ENCODE assay signal across 8 cellular contexts in the genomic region with DNA sequence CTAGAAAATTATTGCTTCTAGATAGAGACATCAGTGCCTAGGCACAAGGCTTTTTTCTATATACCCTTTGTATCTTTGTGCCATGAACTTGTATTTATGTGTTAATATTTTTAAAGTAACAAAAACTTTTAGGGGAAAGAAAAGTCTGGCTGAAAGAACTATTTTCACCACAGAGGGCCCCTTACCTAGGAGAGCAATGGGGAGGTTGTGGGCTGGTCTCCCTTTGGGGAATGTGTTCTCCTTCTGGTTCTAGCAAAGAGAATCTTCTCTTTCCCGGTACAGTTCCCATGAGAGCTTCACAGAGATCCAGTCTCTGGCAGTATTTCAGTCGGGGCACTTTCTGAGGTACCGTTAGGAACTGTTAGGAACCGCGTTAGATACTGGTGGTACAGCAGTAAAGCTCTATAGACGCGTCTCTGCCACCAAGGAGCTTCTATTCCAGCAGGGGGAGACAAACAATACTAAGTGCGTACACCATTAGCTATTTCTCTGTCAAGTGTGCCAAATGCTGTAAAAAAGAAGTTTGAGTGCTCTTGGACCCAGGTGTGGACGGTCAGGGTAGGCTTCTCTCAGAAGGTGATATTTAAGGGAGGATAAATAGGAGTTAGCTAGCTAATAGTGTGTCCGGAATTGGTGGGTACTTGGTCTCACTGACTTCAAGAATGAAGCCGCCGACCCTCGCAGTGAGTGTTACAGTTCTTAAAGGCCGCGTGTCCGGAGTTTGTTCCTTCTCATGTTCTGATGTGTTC. TPM values are rescaled to one million over a fixed set of nuclear protein-coding genes. Genes with fewer than 3 reads are reported as not detected.
DNase-seq lines count a peak whose midpoint lies in the region; ATAC-seq, FAIRE-seq and TF ChIP-seq lines count a peak whose summit lies in the region.
"Had no signal": no experiment of that assay in that cellular context is flagged by ENCODE, and none has a peak within 500 bp of the region (broad histone marks: within the 10 kb centered on the region; RNA-seq: fewer than 3 reads in every experiment).

No MANE protein-coding gene starts in this region.

- H3K9ac ChIP-seq in KMS-11: no peak overlapping the region
- H3K9ac ChIP-seq in astrocyte (ENCODE audit: low read length): no peak overlapping the region

- no peaks in the 10 kb centered on the region for H3K4me1 ChIP-seq in KMS-11 (ENCODE audit: low read depth, poor library complexity, severe bottlenecking)
- no peaks in the 10 kb centered on the region for H3K4me1 ChIP-seq in SJCRH30
- H3K4me1 ChIP-seq in astrocyte (ENCODE audit: insufficient read depth, low read length): no peaks in the 10 kb centered on the region
- no peaks in the 10 kb centered on the region for H3K4me1 ChIP-seq in sigmoid colon

- no peaks in the 10 kb centered on the region for H4K20me1 ChIP-seq in KMS-11 (ENCODE audit: insufficient read depth)
- no peaks in the 10 kb centered on the region for H4K20me1 ChIP-seq in astrocyte (ENCODE audit: insufficient read depth, low read length)

- H3K79me2 ChIP-seq in KMS-11 (ENCODE audit: insufficient read depth, low read depth) (no peaks in the 10 kb centered on the region), astrocyte (ENCODE audit: insufficient read depth, low read length) (no peaks in the 10 kb centered on the region)

- WGBS in sigmoid colon, 2 donors: 44 to 48% methylated on average over 16 of the region's 16 CpGs

- H3K27me3 ChIP-seq in KMS-11 (ENCODE audit: insufficient read depth, low read depth) (no peaks in the 10 kb centered on the region), SJCRH30 (peaks cover 6% of the 10 kb centered on the region; the same call in 1 of the 2 replicates), astrocyte (ENCODE audit: insufficient read depth, low read length) (peaks cover 10% of the 10 kb centered on the region), sigmoid colon (peaks cover 0 to 7% (median 0%) of the 10 kb centered on the region in 3 donors)

- ATAC-seq in GM21367 (IDR thresholded peaks at IDR 0.05; ENCODE audit: unreplicated experiment): no peak

- POLR2A ChIA-PET in GM10248 (lab: Yijun Ruan, JAX): interaction anchor here (1.3 kb wide), 1 partner anchor 43 kb away, joined by 4 read pairs; no protein-coding TSS in a partner anchor

- TF ChIP-seq POLR2A in sigmoid colon (IDR thresholded peaks at IDR 0.05): no peak

- H3K36me3 ChIP-seq in KMS-11 (ENCODE audit: insufficient read depth) (no peaks in the 10 kb centered on the region), SJCRH30 (no peaks in the 10 kb centered on the region), astrocyte (ENCODE audit: insufficient read depth, low read length) (no peaks in the 10 kb centered on the region), sigmoid colon (no peaks in the 10 kb centered on the region)

- peak; percentile 77 for FAIRE-seq in astrocyte (lab: Jason Lieb, UNC)

- H3K36me3 Mint-ChIP-seq in astrocyte (ENCODE audit: low read depth, unreplicated experiment): no peaks in the 10 kb centered on the region

- intact Hi-C loops in sigmoid colon (cut with DNase I): loop anchor here (10.0 kb wide), 1 partner anchor 59 kb away; no protein-coding TSS in a partner anchor

- no peaks in the 10 kb centered on the region for H3K9me3 ChIP-seq in SJCRH30 (replicated peaks)
- no peaks in the 10 kb centered on the region for H3K9me3 ChIP-seq in astrocyte (ENCODE audit: insufficient read depth, low read depth, low read length)
- H3K9me3 ChIP-seq in sigmoid colon: no peaks in the 10 kb centered on the region

- CTCF ChIA-PET in GM10248 (lab: Yijun Ruan, JAX): interaction anchor here (0.6 to 10.9 kb wide), 44 partner anchors 8 to 602 kb away, joined by 3 to 326 read pairs (median 5); a partner anchor contains a TSS

- H3K4me2 ChIP-seq in KMS-11: no peak overlapping the region
- H3K4me2 ChIP-seq in astrocyte (ENCODE audit: low read length): no peak overlapping the region

- peaks cover 21% of the 10 kb centered on the region for H3K27me3 Mint-ChIP-seq in astrocyte (ENCODE audit: low read depth, unreplicated experiment)

- H2AFZ ChIP-seq in KMS-11 (ENCODE audit: low read depth) (no peak overlapping the region; the same call in 1 of the 2 replicates), astrocyte (ENCODE audit: low read depth, low read length) (peak overlapping the region; percentile 23)

- no peak overlapping the region for H3K27ac ChIP-seq in KMS-11
- no peak overlapping the region for H3K27ac ChIP-seq in SJCRH30
- H3K27ac ChIP-seq in astrocyte (ENCODE audit: low read depth, low read length): no peak overlapping the region
- no peak overlapping the region for H3K27ac ChIP-seq in sigmoid colon

- peak; percentile 79 for DNase-seq in GM10248 (ENCODE audit: extremely low spot score)
- DNase-seq in SJCRH30: peak; percentile 29 to 63
- peak; percentile 44 for DNase-seq in astrocyte (ENCODE audit: low read depth)
- peak; percentile 61 for DNase-seq in hepatic stellate cell (ENCODE audit: low spot score)
- DNase-seq in sigmoid colon: no peak

- TF ChIP-seq EP300 in sigmoid colon (IDR thresholded peaks at IDR 0.05): no peak

- no peak overlapping the region for H3K4me3 ChIP-seq in KMS-11 (IDR thresholded peaks at IDR 0.05; ENCODE audit: insufficient read depth, low read depth, low read length)
- no peak overlapping the region for H3K4me3 ChIP-seq in SJCRH30
- no peak overlapping the region for H3K4me3 ChIP-seq in astrocyte (ENCODE audit: insufficient read depth, low read depth, low read length)
- H3K4me3 ChIP-seq in sigmoid colon: no peak overlapping the region

- H3K9me3 Mint-ChIP-seq in astrocyte (ENCODE audit: unreplicated experiment): peaks cover 4% of the 10 kb centered on the region

- no peak overlapping the region for H3K27ac Mint-ChIP-seq in astrocyte (ENCODE audit: unreplicated experiment)

- H3K4me1 Mint-ChIP-seq in astrocyte (ENCODE audit: low read depth, unreplicated experiment): no peaks in the 10 kb centered on the region

- H3K4me3 Mint-ChIP-seq in astrocyte (ENCODE audit: unreplicated experiment): no peak overlapping the region

- TF ChIP-seq CTCF in GM10248 (IDR thresholded peaks at IDR 0.05; ENCODE audit: control extremely low read depth, extremely low read depth, low read depth, missing control alignments) (peak; percentile 72), KMS-11 (conservative IDR thresholded peaks at IDR 0.05; ENCODE audit: low read depth, low read length) (peak; percentile 71), astrocyte (IDR thresholded peaks at IDR 0.05; ENCODE audit: insufficient read depth, low read depth, low read length) (peak; percentile 84), sigmoid colon (IDR thresholded peaks at IDR 0.05) (peak; percentile 33 to 64 (median 44))

RNA-seq across cellular contexts. Expression of a gene that starts 4.6 kb away (rescaled TPM):
- total RNA-seq in SJCRH30 (2014; rRNA removed; shearing (Covaris generic)): not detected in 2 replicates
- total RNA-seq in astrocyte (not detected in 2 replicates), sigmoid colon (not detected)
- under 1 TPM in 1 of 3 donors, not detected in 2; 0.06 TPM for polyA plus RNA-seq in sigmoid colon
- polyA plus RNA-seq: urinary bladder had no signal

RNA-seq across cellular contexts. Expression of a gene that starts 40.2 kb away (rescaled TPM):
- 25.6 and 30.6 TPM in 2 replicates for total RNA-seq in SJCRH30 (2014; rRNA removed; shearing (Covaris generic))
- total RNA-seq in astrocyte (35.7 and 37.0 TPM in 2 replicates), sigmoid colon (10 to 100 TPM; 39.1 to 80.5 (median 49.8) TPM)
- polyA plus RNA-seq in sigmoid colon: 100 to 1,000 TPM in 1 of 3 donors, 10 to 100 TPM in 2; 52.1 to 109 (median 95.5) TPM

RNA-seq across cellular contexts. Expression of a gene that starts 41.4 kb away (rescaled TPM):
- total RNA-seq in SJCRH30 (2014; rRNA removed; shearing (Covaris generic)): not detected in 2 replicates
- total RNA-seq in astrocyte (0.16 TPM in 1 of 2 replicates, not detected in the other), sigmoid colon (under 1 TPM in 1 of 4 donors, not detected in 3; 0.28 TPM)
- polyA plus RNA-seq in sigmoid colon: not detected
